Comparison of ENCODE assay signal across 11 cellular contexts in the genomic region with DNA sequence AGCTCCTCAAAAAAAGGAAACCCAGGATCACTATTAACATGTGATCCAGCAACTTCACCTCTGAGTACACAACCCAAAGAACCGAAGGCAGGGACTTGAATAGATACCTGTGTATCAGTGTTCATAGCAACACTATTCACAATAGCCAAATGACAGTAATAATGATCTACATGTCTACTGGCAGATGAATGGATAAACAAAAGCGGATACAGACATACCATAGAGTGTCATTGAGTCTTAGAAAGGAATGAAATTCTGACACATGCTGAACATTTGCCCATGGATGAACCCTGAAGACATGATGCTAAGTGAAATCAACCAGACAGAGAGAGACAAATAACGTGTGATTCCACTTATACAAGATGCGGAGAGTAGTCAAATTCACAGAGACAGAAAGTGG.
"Had no signal": no experiment of that assay in that cellular context is flagged by ENCODE, and none has a peak within 500 bp of the region (broad histone marks: within the 10 kb centered on the region; RNA-seq: fewer than 3 reads in every experiment).

No MANE protein-coding gene starts in this region.

- DNase-seq: GM23248, GOT3, H7, H9, HCEC 1CT, HFFc6 had no signal

- H3K4me3 ChIP-seq: GM23248, GM23338, HAP-1 had no signal

- H3K36me3 ChIP-seq: HAP-1 had no signal

- H2AFZ ChIP-seq: GM23248, GM23338 had no signal

- H3K27ac ChIP-seq: GM23248 had no signal

- H3K9ac ChIP-seq: GM23248 had no signal

- H3K9me3 Mint-ChIP-seq: GM23338, H9, HFFc6 had no signal

- H3K4me3 Mint-ChIP-seq: GM23338, H9, HFFc6 had no signal

- H3K4me2 ChIP-seq: GM23338 had no signal

- ATAC-seq: GM23338, HCT116 had no signal

- H3K27ac Mint-ChIP-seq: GM23338, H9, HFFc6 had no signal

- H3K4me1 ChIP-seq: HAP-1 had no signal

- FAIRE-seq: H1, H54 had no signal
